1 cellular context compared by ENCODE assay signal in the genomic region with DNA sequence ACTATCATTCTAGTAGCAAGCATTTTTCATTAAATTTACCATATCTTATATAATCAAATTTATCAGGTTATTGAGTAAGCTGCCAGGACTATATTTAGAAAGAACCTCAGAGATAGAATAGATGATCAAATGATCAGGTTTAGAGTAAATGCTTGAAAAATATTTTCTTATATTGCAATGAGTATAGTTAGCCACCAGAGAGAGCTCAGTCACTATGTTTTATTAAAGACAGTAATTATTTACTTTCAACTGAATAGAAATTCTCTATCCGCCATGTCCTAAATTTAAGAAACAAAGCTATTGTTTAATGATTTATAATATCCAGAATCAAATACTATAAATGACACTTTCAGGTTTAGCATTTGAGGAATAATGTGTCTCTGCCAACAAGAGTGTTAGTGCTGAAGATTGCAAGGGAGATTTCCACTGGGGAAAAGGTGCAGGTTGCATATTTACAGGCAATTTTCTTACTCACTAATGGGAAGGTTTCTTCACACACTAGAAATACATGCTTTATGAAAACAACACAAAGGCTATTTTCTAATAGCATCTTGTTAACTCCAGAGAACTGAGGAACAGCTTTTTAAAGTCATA.
TF ChIP-seq lines count a peak whose summit lies in the region.

No MANE protein-coding gene starts in this region.

TF ChIP-seq in endothelial cell of umbilical vein, 7 proteins besides CTCF, POLR2A, EP300 and RAD21:
- TF ChIP-seq EZH2 (IDR thresholded peaks at IDR 0.05; ENCODE audit: borderline replicate concordance, low read depth, low read length, severe bottlenecking): no peak
- TF ChIP-seq GATA2 (IDR thresholded peaks at IDR 0.05; ENCODE audit: insufficient read depth, insufficient read length, low read depth, low read length): no peak
- TF ChIP-seq POLR2AphosphoS5 (IDR thresholded peaks at IDR 0.05; ENCODE audit: insufficient read depth, low read depth, low read length): no peak
- TF ChIP-seq MYC (IDR thresholded peaks at IDR 0.05; ENCODE audit: low read depth, low read length): no peak
